In the genomic region with DNA sequence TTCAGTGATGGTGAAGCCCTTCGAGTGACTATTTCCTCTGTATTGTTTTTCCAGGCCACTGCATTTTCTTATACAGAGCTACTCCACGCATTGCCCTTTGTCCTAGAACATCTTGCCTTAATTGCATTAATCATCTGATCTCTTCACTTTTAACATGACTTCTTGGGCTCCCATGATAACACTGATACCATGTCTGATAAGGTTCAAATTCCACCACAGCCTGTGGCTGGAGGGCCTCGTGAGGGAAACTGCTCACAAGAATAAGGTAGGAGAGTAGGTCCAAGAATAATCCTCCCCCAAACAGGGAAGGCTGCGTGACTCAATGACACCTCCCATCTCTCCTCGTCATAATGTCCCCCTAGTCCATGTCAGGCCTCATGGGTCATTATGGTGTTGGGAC, we compare ENCODE assay signal across 18 cellular contexts.
"Had no signal": no experiment of that assay in that cellular context is flagged by ENCODE, and none has a peak within 500 bp of the region (broad histone marks: within the 10 kb centered on the region; RNA-seq: fewer than 3 reads in every experiment).

No MANE protein-coding gene starts in this region.

- H3K9me3 ChIP-seq: colonic mucosa, left lung, lower lobe of right lung, mucosa of descending colon had no signal

- H3K4me1 Mint-ChIP-seq: naive B cell had no signal

- H3K27ac Mint-ChIP-seq: dendritic cell treated with granulocyte-macrophage colony-stimulating factor and Interleukin-4, amounts not matched to agents 40 ng/mL and 50 ng/mL, for 4 days; mesothelial cell of epicardium; naive B cell had no signal

- H3K36me3 ChIP-seq: colonic mucosa, gastroesophageal sphincter, heart left ventricle, left lung, lower lobe of right lung had no signal

- H3K4me3 Mint-ChIP-seq: dendritic cell treated with granulocyte-macrophage colony-stimulating factor and Interleukin-4, amounts not matched to agents 40 ng/mL and 50 ng/mL, for 4 days; mesothelial cell of epicardium; naive B cell had no signal

- H3K4me3 ChIP-seq: colonic mucosa, gastroesophageal sphincter, heart left ventricle, left lung, lower lobe of right lung, mucosa of descending colon had no signal

- H3K27me3 ChIP-seq: colonic mucosa, foreskin keratinocyte, gastroesophageal sphincter, heart left ventricle, left lung had no signal

- H3K4me1 ChIP-seq: colonic mucosa, gastroesophageal sphincter, left lung, lower lobe of right lung had no signal

- ATAC-seq: esophagus mucosa, foreskin keratinocyte, gastroesophageal sphincter, left cardiac atrium, left lung, lower lobe of right lung, mucosa of descending colon had no signal

- DNase-seq: cerebellar nuclear complex; colonic mucosa; cortex of kidney; effector CD4-positive, alpha-beta T cell; effector memory CD4-positive, alpha-beta T cell; foreskin keratinocyte; heart left ventricle; hippocampal formation; left cardiac atrium; left lung; left ventricle myocardium superior; lower lobe of right lung; mucosa of descending colon; naive B cell had no signal

- H3K27ac ChIP-seq: colonic mucosa, gastroesophageal sphincter, heart left ventricle, left lung, lower lobe of right lung had no signal
